8 cellular contexts compared by ENCODE assay signal in the genomic region with DNA sequence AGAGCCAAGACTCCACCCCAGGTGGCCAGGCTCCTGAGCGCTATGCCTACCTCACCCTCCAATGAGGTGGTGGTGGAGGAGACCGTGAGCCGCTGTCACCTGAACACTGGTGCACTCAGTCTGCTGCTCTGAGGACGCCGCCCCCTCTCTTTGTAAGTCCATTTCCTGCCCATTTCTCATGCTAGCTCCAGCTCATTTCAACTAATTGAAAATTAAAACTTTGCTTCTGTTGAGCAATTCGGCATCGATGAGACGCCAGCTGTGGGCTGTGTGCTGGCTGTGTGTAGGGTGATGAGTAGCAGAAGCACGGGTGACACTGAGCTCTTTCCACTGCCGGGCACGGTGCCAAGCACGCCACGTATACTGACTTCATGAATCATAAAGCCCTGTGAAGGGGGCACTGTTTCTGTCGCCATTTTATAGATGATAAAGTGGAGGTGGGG. TPM values are rescaled to one million over a fixed set of nuclear protein-coding genes. Genes with fewer than 3 reads are reported as not detected.
DNase-seq lines count a peak whose midpoint lies in the region; ATAC-seq and TF ChIP-seq lines count a peak whose summit lies in the region.

No MANE protein-coding gene starts in this region.

- H2BK120ac ChIP-seq in H9 (ENCODE audit: low read depth, low read length, poor library complexity, severe bottlenecking): no peak overlapping the region

- H3K4me3 Mint-ChIP-seq in H9: 0 out of 5 replicates have a peak overlapping the region, but pooled peaks of 1 of the 2 experiments have one; percentile 2

- H4K5ac ChIP-seq in H9 (ENCODE audit: insufficient read length, low read depth, low read length): no peak overlapping the region

- no peaks in the 10 kb centered on the region for H3K79me1 ChIP-seq in H9 (ENCODE audit: insufficient read depth, low read depth, low read length, poor library complexity, severe bottlenecking)

- peaks cover 19 to 38% of the 10 kb centered on the region in 2 experiments for H3K4me1 Mint-ChIP-seq in H9

- H3K27ac ChIP-seq in H9 (ENCODE audit: insufficient read length, low read depth, low read length): no peak overlapping the region

- H3K4me3 ChIP-seq in HAP-1: no peak overlapping the region

- H2BK12ac ChIP-seq in H9 (ENCODE audit: insufficient read length, low read depth, low read length): no peak overlapping the region

- no peak overlapping the region; the same call in 1 of the 2 replicates for H3K14ac ChIP-seq in H9 (ENCODE audit: insufficient read depth, low read length)

- H3K9me3 ChIP-seq in H9 (ENCODE audit: control insufficient read depth, low read depth, low read length): no peaks in the 10 kb centered on the region
- no peaks in the 10 kb centered on the region for H3K9me3 ChIP-seq in HAP-1

- H3K9ac ChIP-seq in H9 (ENCODE audit: extremely low read depth, insufficient read length, low read length): no peak overlapping the region

- no peak overlapping the region for H2BK5ac ChIP-seq in H9 (ENCODE audit: insufficient read length, low read length)

- H3K4me1 ChIP-seq in H9 (ENCODE audit: insufficient read depth, low read length) (no peaks in the 10 kb centered on the region; the same call in 1 of the 2 replicates), HAP-1 (no peaks in the 10 kb centered on the region)

- in situ Hi-C loops in HAP-1 (cut with MboI; ENCODE audit: low sequenced_read_pairs): no loop called here

- no peak overlapping the region for H4K91ac ChIP-seq in H9 (ENCODE audit: insufficient read length, low read depth, low read length)

- peaks cover 4% of the 10 kb centered on the region for H3K27me3 Mint-ChIP-seq in H9 (ENCODE audit: low read depth)

- no peak overlapping the region for H3T11ph ChIP-seq in H9 (ENCODE audit: low read length)

- H3K9me3 Mint-ChIP-seq in H9: no peaks in the 10 kb centered on the region; a peak in 2 of 5 replicates

- no peaks in the 10 kb centered on the region for H3K36me3 Mint-ChIP-seq in H9 (ENCODE audit: insufficient read depth in 1 of 3, low read depth in 3 of 3)

- H4K20me1 ChIP-seq in H9 (ENCODE audit: control insufficient read depth, insufficient read depth, insufficient read length): no peaks in the 10 kb centered on the region

- DNase-seq in H9 (peak; percentile 46), T follicular helper cell (ENCODE audit: low read depth) (peak; percentile 93), kidney glomerular epithelial cell (lab: John Stamatoyannopoulos, UW) (peak; percentile 17), HAP-1 (ENCODE audit: low spot score in 2 of 2) (no peak)
- DNase-seq in activated naive CD8-positive, alpha-beta T cell treated with anti-CD3 and anti-CD28 coated beads, Interleukin-2, amount 50 U/mL, for 16 hours (ENCODE audit: low read depth, low spot score): peak; percentile 89
- DNase-seq in stimulated activated CD8-positive, alpha-beta memory T cell treated with anti-CD3 and anti-CD28 coated beads, Interleukin-12 subunit alpha, Interleukin-12 subunit beta, amount 100 ng/mL, for 1 hour (ENCODE audit: low read depth): peak; percentile 97

- no peaks in the 10 kb centered on the region for H3K23me2 ChIP-seq in H9 (ENCODE audit: insufficient read length, low read depth, low read length, poor library complexity, severe bottlenecking)

- no peak overlapping the region for H4K8ac ChIP-seq in H9 (replicated peaks; ENCODE audit: insufficient read length, low read depth, low read length)

- no peak overlapping the region; a peak in 1 of 7 replicates for H3K27ac Mint-ChIP-seq in H9

- H3K56ac ChIP-seq in H9 (ENCODE audit: insufficient read length, low read depth, low read length): no peak overlapping the region

- H3K27me3 ChIP-seq in H9 (ENCODE audit: insufficient read depth, low read length) (no peaks in the 10 kb centered on the region), HAP-1 (ENCODE audit: low read depth) (no peaks in the 10 kb centered on the region)

- no peaks in the 10 kb centered on the region for H3K36me3 ChIP-seq in HAP-1 (replicated peaks)

- no peak overlapping the region for H3K18ac ChIP-seq in H9 (ENCODE audit: insufficient read length, low read depth, low read length)

- H3K79me2 ChIP-seq in H9 (ENCODE audit: insufficient read depth, low read length): no peaks in the 10 kb centered on the region

- no peak overlapping the region for H2AK5ac ChIP-seq in H9 (ENCODE audit: insufficient read length, low read length)

- no peak overlapping the region for H2BK20ac ChIP-seq in H9 (ENCODE audit: low read depth, low read length, poor library complexity, severe bottlenecking)

- H2AFZ ChIP-seq in H9 (ENCODE audit: low read length): no peak overlapping the region

- ATAC-seq in GM21390 (IDR thresholded peaks at IDR 0.05; ENCODE audit: unreplicated experiment) (no peak), HG02759 (IDR thresholded peaks at IDR 0.05; ENCODE audit: unreplicated experiment) (no peak)

- WGBS in H9 (ENCODE audit: extremely low coverage, insufficient read length, low lambda C conversion rate): no CpG with 5 or more reads among the region's 14 CpGs

- no peak for TF ChIP-seq CTCF in H9 (conservative IDR thresholded peaks at IDR 0.05)

- no peak overlapping the region for H3K23ac ChIP-seq in H9 (ENCODE audit: insufficient read length, low read depth, low read length)

- H3K4me2 ChIP-seq in H9 (ENCODE audit: insufficient read depth, insufficient read length, low read length): no peak overlapping the region

- H3K4ac ChIP-seq in H9 (ENCODE audit: low read depth, low read length): no peak overlapping the region

- H2BK15ac ChIP-seq in H9 (ENCODE audit: low read depth, low read length): no peak overlapping the region

RNA-seq across cellular contexts. Expression of a gene that starts 11.2 kb away (rescaled TPM):
- total RNA-seq in H9 (2021): 0.57 and 0.68 TPM in 2 replicates

RNA-seq across cellular contexts. Expression of a gene that starts 51.8 kb away (rescaled TPM):
- total RNA-seq in H9 (2021): 18.8 and 20.2 TPM in 2 replicates

Comparison
In these comparisons a context has a peak if more than half of its experiments do, and no peak if none do; other contexts are left out.
1. DNase-seq: peak in H9 (single experiment), T follicular helper cell (single experiment), activated naive CD8-positive, alpha-beta T cell treated with anti-CD3 and anti-CD28 coated beads, Interleukin-2, amount 50 U/mL, for 16 hours (single experiment), kidney glomerular epithelial cell (single experiment) and stimulated activated CD8-positive, alpha-beta memory T cell treated with anti-CD3 and anti-CD28 coated beads, Interleukin-12 subunit alpha, Interleukin-12 subunit beta, amount 100 ng/mL, for 1 hour (single experiment); none in HAP-1 (0 of 2).